8 cellular contexts compared by ENCODE assay signal in genomic region chr11:17077240-17077519, GRCh38. TPM values are rescaled to one million over a fixed set of nuclear protein-coding genes. Genes with fewer than 3 reads are reported as not detected.
A peak's percentile ranks its signal among the peaks of the same experiment; 100 is the strongest.
DNase-seq lines count a peak whose midpoint lies in the region; ATAC-seq and TF ChIP-seq lines count a peak whose summit lies in the region.

No MANE protein-coding gene starts in this region.

- no peak for TF ChIP-seq POLR2A in NB4 (IDR thresholded peaks at IDR 0.05; ENCODE audit: extremely low read depth, insufficient read length)

- intact Hi-C loops in dorsolateral prefrontal cortex (cut with DNase I) = loop anchor here (1.0 to 10.0 kb wide), 7 partner anchors 130 to 338 kb away; partner anchors contain the start of genes NUCB2 (in 2 of the 2), C11orf58 (in 1 of the 2) and PIK3C2A (in 1 of the 2)

- H3K27me3 ChIP-seq in DND-41 (ENCODE audit: insufficient read depth, low read length, poor library complexity) (no peaks in the 10 kb centered on the region), dorsolateral prefrontal cortex (no peaks in the 10 kb centered on the region), mucosa of stomach (ENCODE audit: control insufficient read depth, insufficient read depth, low read length) (no peaks in the 10 kb centered on the region)

- H3K9me3 ChIP-seq in DND-41 (ENCODE audit: insufficient read depth, low read length, severe bottlenecking) (no peaks in the 10 kb centered on the region), mucosa of stomach (ENCODE audit: control insufficient read depth, low read length) (no peaks in the 10 kb centered on the region)

- ATAC-seq in DND-41 (ENCODE audit: insufficient read depth, low read depth) (peak; percentile 23), GM21723 (IDR thresholded peaks at IDR 0.05; ENCODE audit: unreplicated experiment) (peak; percentile 8)

- peaks cover 45% of the 10 kb centered on the region for H3K36me3 ChIP-seq in DND-41 (ENCODE audit: insufficient read depth, low read length)
- H3K36me3 ChIP-seq in mucosa of stomach (ENCODE audit: control insufficient read depth, insufficient read depth, low read length) = no peaks in the 10 kb centered on the region

- peaks cover 44% of the 10 kb centered on the region for H3K79me2 ChIP-seq in DND-41 (ENCODE audit: insufficient read depth, low read length)

- peak overlapping the region; percentile 86 for H2AFZ ChIP-seq in DND-41 (ENCODE audit: low read depth, low read length)

- H3K9ac ChIP-seq in DND-41 (ENCODE audit: low read depth, low read length) = peak overlapping the region; percentile 89
- H3K9ac ChIP-seq in mucosa of stomach (ENCODE audit: low read length) = peak overlapping the region; percentile 92

- DNase-seq in DND-41 = no peak
- no peak for DNase-seq in NB4 (ENCODE audit: low read depth)
- peak in 2 of 10 donors; percentile 51 to 61 for DNase-seq in dorsolateral prefrontal cortex
- DNase-seq in retina = no peak
- no peak for DNase-seq in NCI-H69 (lab: John Stamatoyannopoulos, UW)
- DNase-seq in NOMO-1 treated with dmso at 0.1 percent for 144 hours (lab: John Stamatoyannopoulos, UW; ENCODE audit: unreplicated experiment) = no peak

- peaks cover 27% of the 10 kb centered on the region; the same call in 1 of the 2 replicates for H4K20me1 ChIP-seq in DND-41 (ENCODE audit: insufficient read depth, low read length)

- H3K4me1 ChIP-seq in DND-41 (ENCODE audit: insufficient read depth, low read length) (peaks cover 40% of the 10 kb centered on the region), mucosa of stomach (ENCODE audit: control insufficient read depth, insufficient read depth, low read length) (peaks cover 14% of the 10 kb centered on the region)

- peak overlapping the region; percentile 87 to 90 for H3K4me3 ChIP-seq in DND-41 (ENCODE audit: low read depth in 1 of 2, low read length in 2 of 2)
- peak overlapping the region; percentile 100 for H3K4me3 ChIP-seq in NB4 (ENCODE audit: low read depth, low read length)
- H3K4me3 ChIP-seq in dorsolateral prefrontal cortex = peak overlapping the region; percentile 58 to 100 (median 96)
- peak overlapping the region; percentile 44 for H3K4me3 ChIP-seq in mucosa of stomach (ENCODE audit: low read length)

- H3K4me2 ChIP-seq in DND-41 (ENCODE audit: insufficient read depth, low read length) = peak overlapping the region; percentile 78

- H3K27ac ChIP-seq in DND-41 (ENCODE audit: low read length) (peak overlapping the region; percentile 88), dorsolateral prefrontal cortex (peak overlapping the region; percentile 42 to 96 (median 89))

- no peak for TF ChIP-seq CTCF in DND-41 (IDR thresholded peaks at IDR 0.05; ENCODE audit: borderline replicate concordance, extremely low read depth, low read length, poor library complexity, severe bottlenecking)
- TF ChIP-seq CTCF in NB4 (IDR thresholded peaks at IDR 0.05; ENCODE audit: low read depth, low read length) = no peak
- TF ChIP-seq CTCF in dorsolateral prefrontal cortex (IDR thresholded peaks at IDR 0.05 in 54 of 56, conservative IDR thresholded peaks at IDR 0.05 in 2 of 56; ENCODE audit: low read depth in 1 of 56, partially characterized antibody in 56 of 56) = no peak

RNA-seq across cellular contexts. Expression of gene RPS13, which starts 0.3 kb away (rescaled TPM):
- 100 to 1,000 TPM; 204 to 383 (median 281) TPM for total RNA-seq in dorsolateral prefrontal cortex

Comparison
In these comparisons a context has a peak if more than half of its experiments do, and no peak if none do; other contexts are left out.
1. H3K4me3 ChIP-seq: peak in every context shown above with its lines; median percentile 100 in NB4; 96 in dorsolateral prefrontal cortex; 88 in DND-41; 44 in mucosa of stomach.